ENCODE assay signal across 1 cellular context in genomic region chr20:38158701-38159325, GRCh38.
TF ChIP-seq lines count a peak whose summit lies in the region.

No MANE protein-coding gene starts in this region.

TF ChIP-seq in K562, 482 proteins besides CTCF, POLR2A, EP300 and RAD21 (continued from another document and continues in another):
- peak; percentile 77 for TF ChIP-seq HDAC3 (IDR thresholded peaks at IDR 0.05; ENCODE audit: borderline replicate concordance, partially characterized antibody)
- no peak for TF ChIP-seq MCM3 (IDR thresholded peaks at IDR 0.05)
- no peak for TF ChIP-seq ZNF354B (CRISPR knock-in tag; IDR thresholded peaks at IDR 0.05)
- TF ChIP-seq NFRKB (IDR thresholded peaks at IDR 0.05; ENCODE audit: low read depth): peak; percentile 70; the same call in 1 of the 2 replicates
- TF ChIP-seq, protein P1, sequence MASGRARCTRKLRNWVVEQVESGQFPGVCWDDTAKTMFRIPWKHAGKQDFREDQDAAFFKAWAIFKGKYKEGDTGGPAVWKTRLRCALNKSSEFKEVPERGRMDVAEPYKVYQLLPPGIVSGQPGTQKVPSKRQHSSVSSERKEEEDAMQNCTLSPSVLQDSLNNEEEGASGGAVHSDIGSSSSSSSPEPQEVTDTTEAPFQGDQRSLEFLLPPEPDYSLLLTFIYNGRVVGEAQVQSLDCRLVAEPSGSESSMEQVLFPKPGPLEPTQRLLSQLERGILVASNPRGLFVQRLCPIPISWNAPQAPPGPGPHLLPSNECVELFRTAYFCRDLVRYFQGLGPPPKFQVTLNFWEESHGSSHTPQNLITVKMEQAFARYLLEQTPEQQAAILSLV (tag; IDR thresholded peaks at IDR 0.05): no peak
- no peak for TF ChIP-seq ESRRB (CRISPR knock-in tag; IDR thresholded peaks at IDR 0.05; ENCODE audit: borderline replicate concordance)
- TF ChIP-seq NCOR1 (IDR thresholded peaks at IDR 0.05): peak; percentile 95
- no peak for TF ChIP-seq PRPF4 (IDR thresholded peaks at IDR 0.05; ENCODE audit: insufficient read depth, low read depth, low read length, poor library complexity, severe bottlenecking)
- TF ChIP-seq BCOR (IDR thresholded peaks at IDR 0.05): peak; percentile 76
- no peak for TF ChIP-seq SUPT5H (IDR thresholded peaks at IDR 0.05)
- no peak for TF ChIP-seq ZNF785 (CRISPR knock-in tag; IDR thresholded peaks at IDR 0.05)
- TF ChIP-seq CCAR2 (IDR thresholded peaks at IDR 0.05; ENCODE audit: low read depth, low read length): no peak
- no peak for TF ChIP-seq ELF4 (CRISPR knock-in tag; IDR thresholded peaks at IDR 0.05)
- peak; percentile 62; the same call in 1 of the 2 replicates for TF ChIP-seq E2F3 (CRISPR knock-in tag; IDR thresholded peaks at IDR 0.05)
- TF ChIP-seq ZFX (CRISPR knock-in tag; IDR thresholded peaks at IDR 0.05): peak; percentile 48; the same call in 1 of the 2 replicates
- peak; percentile 29; the same call in 1 of the 2 replicates for TF ChIP-seq MAX (CRISPR knock-in tag; IDR thresholded peaks at IDR 0.05)
- peak; percentile 92 to 93 for TF ChIP-seq TBL1XR1 (IDR thresholded peaks at IDR 0.05; ENCODE audit: low read length in 2 of 2)
- peak; percentile 82 to 97; a peak in 3 of 4 replicates for TF ChIP-seq RCOR1 (IDR thresholded peaks at IDR 0.05; ENCODE audit: borderline replicate concordance in 1 of 2, low read depth in 2 of 2, low read length in 2 of 2)
- TF ChIP-seq GABPA (tag; conservative IDR thresholded peaks at IDR 0.05; ENCODE audit: low read depth): 0 out of 2 replicates have a peak, but pooled peaks have one; percentile 54
- no peak for TF ChIP-seq HEY1 (CRISPR knock-in tag; IDR thresholded peaks at IDR 0.05; ENCODE audit: borderline replicate concordance)
- TF ChIP-seq, protein P2, sequence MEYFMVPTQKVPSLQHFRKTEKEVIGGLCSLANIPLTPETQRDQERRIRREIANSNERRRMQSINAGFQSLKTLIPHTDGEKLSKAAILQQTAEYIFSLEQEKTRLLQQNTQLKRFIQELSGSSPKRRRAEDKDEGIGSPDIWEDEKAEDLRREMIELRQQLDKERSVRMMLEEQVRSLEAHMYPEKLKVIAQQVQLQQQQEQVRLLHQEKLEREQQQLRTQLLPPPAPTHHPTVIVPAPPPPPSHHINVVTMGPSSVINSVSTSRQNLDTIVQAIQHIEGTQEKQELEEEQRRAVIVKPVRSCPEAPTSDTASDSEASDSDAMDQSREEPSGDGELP (CRISPR knock-in tag; IDR thresholded peaks at IDR 0.05; ENCODE audit: borderline replicate concordance): peak; percentile 53; the same call in 1 of the 2 replicates
- TF ChIP-seq CLOCK (CRISPR knock-in tag; IDR thresholded peaks at IDR 0.05; ENCODE audit: borderline replicate concordance): no peak
- no peak for TF ChIP-seq CTCFL (IDR thresholded peaks at IDR 0.05; ENCODE audit: borderline replicate concordance, insufficient read depth, low read depth, low read length, poor library complexity, severe bottlenecking)
- 0 out of 2 replicates have a peak, but pooled peaks have one; percentile 10 for TF ChIP-seq ZNF134 (CRISPR knock-in tag; conservative IDR thresholded peaks at IDR 0.05)
- no peak for TF ChIP-seq PHF8 (IDR thresholded peaks at IDR 0.05; ENCODE audit: borderline replicate concordance, low read length)
- TF ChIP-seq ELF2 (CRISPR knock-in tag; IDR thresholded peaks at IDR 0.05): no peak
- no peak for TF ChIP-seq ZKSCAN8 (CRISPR knock-in tag; IDR thresholded peaks at IDR 0.05)
- TF ChIP-seq, protein P3, sequence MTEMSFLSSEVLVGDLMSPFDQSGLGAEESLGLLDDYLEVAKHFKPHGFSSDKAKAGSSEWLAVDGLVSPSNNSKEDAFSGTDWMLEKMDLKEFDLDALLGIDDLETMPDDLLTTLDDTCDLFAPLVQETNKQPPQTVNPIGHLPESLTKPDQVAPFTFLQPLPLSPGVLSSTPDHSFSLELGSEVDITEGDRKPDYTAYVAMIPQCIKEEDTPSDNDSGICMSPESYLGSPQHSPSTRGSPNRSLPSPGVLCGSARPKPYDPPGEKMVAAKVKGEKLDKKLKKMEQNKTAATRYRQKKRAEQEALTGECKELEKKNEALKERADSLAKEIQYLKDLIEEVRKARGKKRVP (CRISPR knock-in tag; IDR thresholded peaks at IDR 0.05): 0 out of 2 replicates have a peak, but pooled peaks have one; percentile 34
- peak; percentile 69; the same call in 1 of the 2 replicates for TF ChIP-seq DNMT1 (IDR thresholded peaks at IDR 0.05)
- TF ChIP-seq BRD9 (IDR thresholded peaks at IDR 0.05; ENCODE audit: low read depth, partially characterized antibody): peak; percentile 85
- 0 out of 2 replicates have a peak, but pooled peaks have one; percentile 16 for TF ChIP-seq RB1 (IDR thresholded peaks at IDR 0.05; ENCODE audit: low read depth)
- TF ChIP-seq CBFB (CRISPR knock-in tag; IDR thresholded peaks at IDR 0.05): no peak
- peak; percentile 28; the same call in 1 of the 2 replicates for TF ChIP-seq NR2C2 (CRISPR knock-in tag; IDR thresholded peaks at IDR 0.05)
- TF ChIP-seq NR2C2 (tag; IDR thresholded peaks at IDR 0.05): peak; percentile 79
- no peak for TF ChIP-seq STAT6 (CRISPR knock-in tag; IDR thresholded peaks at IDR 0.05)
- no peak for TF ChIP-seq TBP (optimal IDR thresholded peaks at IDR 0.05; ENCODE audit: low read depth, low read length)
- TF ChIP-seq ZKSCAN1 (IDR thresholded peaks at IDR 0.05; ENCODE audit: low read depth, low read length): peak; percentile 64; the same call in 1 of the 2 replicates
- TF ChIP-seq ZSCAN29 (IDR thresholded peaks at IDR 0.05): no peak
- TF ChIP-seq ZNF12 (CRISPR knock-in tag; IDR thresholded peaks at IDR 0.05): no peak
- peak; percentile 78 for TF ChIP-seq ZBTB9 (CRISPR knock-in tag; IDR thresholded peaks at IDR 0.05)
- TF ChIP-seq, protein P4, sequence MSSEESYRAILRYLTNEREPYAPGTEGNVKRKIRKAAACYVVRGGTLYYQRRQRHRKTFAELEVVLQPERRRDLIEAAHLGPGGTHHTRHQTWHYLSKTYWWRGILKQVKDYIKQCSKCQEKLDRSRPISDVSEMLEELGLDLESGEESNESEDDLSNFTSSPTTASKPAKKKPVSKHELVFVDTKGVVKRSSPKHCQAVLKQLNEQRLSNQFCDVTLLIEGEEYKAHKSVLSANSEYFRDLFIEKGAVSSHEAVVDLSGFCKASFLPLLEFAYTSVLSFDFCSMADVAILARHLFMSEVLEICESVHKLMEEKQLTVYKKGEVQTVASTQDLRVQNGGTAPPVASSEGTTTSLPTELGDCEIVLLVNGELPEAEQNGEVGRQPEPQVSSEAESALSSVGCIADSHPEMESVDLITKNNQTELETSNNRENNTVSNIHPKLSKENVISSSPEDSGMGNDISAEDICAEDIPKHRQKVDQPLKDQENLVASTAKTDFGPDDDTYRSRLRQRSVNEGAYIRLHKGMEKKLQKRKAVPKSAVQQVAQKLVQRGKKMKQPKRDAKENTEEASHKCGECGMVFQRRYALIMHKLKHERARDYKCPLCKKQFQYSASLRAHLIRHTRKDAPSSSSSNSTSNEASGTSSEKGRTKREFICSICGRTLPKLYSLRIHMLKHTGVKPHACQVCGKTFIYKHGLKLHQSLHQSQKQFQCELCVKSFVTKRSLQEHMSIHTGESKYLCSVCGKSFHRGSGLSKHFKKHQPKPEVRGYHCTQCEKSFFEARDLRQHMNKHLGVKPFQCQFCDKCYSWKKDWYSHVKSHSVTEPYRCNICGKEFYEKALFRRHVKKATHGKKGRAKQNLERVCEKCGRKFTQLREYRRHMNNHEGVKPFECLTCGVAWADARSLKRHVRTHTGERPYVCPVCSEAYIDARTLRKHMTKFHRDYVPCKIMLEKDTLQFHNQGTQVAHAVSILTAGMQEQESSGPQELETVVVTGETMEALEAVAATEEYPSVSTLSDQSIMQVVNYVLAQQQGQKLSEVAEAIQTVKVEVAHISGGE (CRISPR knock-in tag; IDR thresholded peaks at IDR 0.05): peak in 1 of 3 experiments; percentile 53; a peak in 1 of 6 replicates
- TF ChIP-seq SMARCC2 (IDR thresholded peaks at IDR 0.05; ENCODE audit: low read depth): peak; percentile 76
- TF ChIP-seq CBFA2T2 (conservative IDR thresholded peaks at IDR 0.05): peak; percentile 95
- TF ChIP-seq ILF3 (IDR thresholded peaks at IDR 0.05; ENCODE audit: borderline replicate concordance): no peak
- peak; percentile 86 for TF ChIP-seq ETV1 (tag; conservative IDR thresholded peaks at IDR 0.05; ENCODE audit: low read depth)
